Comparison of ENCODE assay signal across 1 cellular context in genomic region chr16:57672824-57673223, GRCh38.
TF ChIP-seq lines count a peak whose summit lies in the region.

No MANE protein-coding gene starts in this region.

TF ChIP-seq in HepG2, 621 proteins besides CTCF, POLR2A, EP300 and RAD21:
- TF ChIP-seq ZNF292 (CRISPR knock-in tag; IDR thresholded peaks at IDR 0.05; ENCODE audit: borderline replicate concordance, low read depth) (no peak), ZFP36 (IDR thresholded peaks at IDR 0.05; ENCODE audit: borderline replicate concordance, low read depth, low read length, partially characterized antibody) (peak; percentile 18), MNT (IDR thresholded peaks at IDR 0.05) (peak; percentile 32; the same call in 1 of the 2 replicates)
